In the genomic region with DNA sequence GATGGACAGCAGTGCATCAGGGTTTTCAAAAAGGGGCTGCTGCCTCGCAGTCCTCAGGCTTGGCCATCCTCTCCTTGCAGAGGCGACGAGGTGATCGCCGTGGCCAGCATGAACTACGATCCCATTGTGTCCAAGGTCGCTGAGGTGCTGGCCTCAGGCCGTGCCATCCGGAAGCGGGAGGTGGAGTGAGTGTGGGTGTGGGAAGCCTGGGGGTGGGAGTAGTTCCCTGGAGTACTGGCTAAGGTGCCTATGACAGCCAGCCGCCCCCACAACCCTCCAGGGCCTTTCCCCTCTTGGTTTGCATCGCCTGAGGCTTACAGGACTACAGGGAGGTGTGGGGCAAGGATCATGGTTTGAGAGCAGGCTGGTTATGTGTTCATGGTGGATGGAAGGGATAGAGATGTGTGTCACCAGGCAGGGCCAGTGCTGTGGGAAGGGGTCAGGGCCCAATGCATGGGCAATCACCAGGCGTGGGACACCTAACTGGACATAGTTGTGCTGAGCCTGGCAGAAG, we compare ENCODE assay signal across 1 cellular context.
TF ChIP-seq lines count a peak whose summit lies in the region.

No MANE protein-coding gene starts in this region.

TF ChIP-seq in endothelial cell of umbilical vein, 7 proteins besides CTCF, POLR2A, EP300 and RAD21:
- no peak for TF ChIP-seq FOS (IDR thresholded peaks at IDR 0.05; ENCODE audit: borderline replicate concordance, insufficient read depth, low read length)
- no peak for TF ChIP-seq EZH2 (IDR thresholded peaks at IDR 0.05; ENCODE audit: borderline replicate concordance, low read depth, low read length, severe bottlenecking)
- no peak for TF ChIP-seq POLR2AphosphoS5 (IDR thresholded peaks at IDR 0.05; ENCODE audit: insufficient read depth, low read depth, low read length)
- no peak for TF ChIP-seq GATA2 (IDR thresholded peaks at IDR 0.05; ENCODE audit: insufficient read depth, insufficient read length, low read depth, low read length)
- TF ChIP-seq MYC (IDR thresholded peaks at IDR 0.05; ENCODE audit: low read depth, low read length), result no peak
- TF ChIP-seq, protein P1, sequence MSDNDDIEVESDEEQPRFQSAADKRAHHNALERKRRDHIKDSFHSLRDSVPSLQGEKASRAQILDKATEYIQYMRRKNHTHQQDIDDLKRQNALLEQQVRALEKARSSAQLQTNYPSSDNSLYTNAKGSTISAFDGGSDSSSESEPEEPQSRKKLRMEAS (IDR thresholded peaks at IDR 0.05; ENCODE audit: insufficient read depth, insufficient read length), result no peak
- TF ChIP-seq JUN (IDR thresholded peaks at IDR 0.05; ENCODE audit: borderline replicate concordance, insufficient read depth, insufficient read length, low read depth), result no peak
